ENCODE assay signal across 1 cellular context in genomic region chr5:122870219-122870856, GRCh38.
TF ChIP-seq lines count a peak whose summit lies in the region.

No MANE protein-coding gene starts in this region.

TF ChIP-seq in IMR-90, 13 proteins besides CTCF, POLR2A, EP300 and RAD21:
- TF ChIP-seq MXI1 (IDR thresholded peaks at IDR 0.05; ENCODE audit: borderline replicate concordance, low read depth, low read length): 0 out of 2 replicates have a peak, but pooled peaks have one; percentile 36
- peak; percentile 78 for TF ChIP-seq BHLHE40 (IDR thresholded peaks at IDR 0.05; ENCODE audit: low read depth, low read length)
- TF ChIP-seq RFX5 (IDR thresholded peaks at IDR 0.05; ENCODE audit: low read depth, low read length): no peak
- no peak for TF ChIP-seq ELK1 (IDR thresholded peaks at IDR 0.05; ENCODE audit: borderline replicate concordance, low read depth, low read length)
- no peak for TF ChIP-seq CEBPB (IDR thresholded peaks at IDR 0.05; ENCODE audit: low read depth, low read length)
- no peak for TF ChIP-seq MAFK (IDR thresholded peaks at IDR 0.05; ENCODE audit: low read depth, low read length)
- TF ChIP-seq RCOR1 (IDR thresholded peaks at IDR 0.05; ENCODE audit: insufficient replicate concordance, low read length): no peak
- no peak for TF ChIP-seq SMC3 (IDR thresholded peaks at IDR 0.05; ENCODE audit: low read depth, low read length)
- no peak for TF ChIP-seq CHD1 (IDR thresholded peaks at IDR 0.05; ENCODE audit: low read depth, low read length)
